Comparison of ENCODE assay signal across 19 cellular contexts in genomic region chr2:175001546-175001945, GRCh38.
"Had no signal": no experiment of that assay in that cellular context is flagged by ENCODE, and none has a peak within 500 bp of the region (broad histone marks: within the 10 kb centered on the region; RNA-seq: fewer than 3 reads in every experiment).

No MANE protein-coding gene starts in this region.

- H3K9me3 ChIP-seq: breast epithelium, gastrocnemius medialis, neutrophil, tibial artery, vagina had no signal

- H3K4me3 ChIP-seq: breast epithelium, gastrocnemius medialis, tibial artery, vagina had no signal

- H3K27me3 ChIP-seq: tibial artery, vagina had no signal

- DNase-seq: activated CD4-positive, CD25-positive, alpha-beta regulatory T cell treated with anti-CD3 and anti-CD28 coated beads, Interleukin-2, amount 50 U/mL, for 72 hours; activated naive CD4-positive, alpha-beta T cell treated with Interleukin-2 at 50 U/mL for 16 hours; activated T-cell treated with anti-CD3 and anti-CD28 coated beads for 4 hours; cerebellar nuclear complex; effector CD8-positive, alpha-beta T cell; gastrocnemius medialis; left colon; naive thymus-derived CD4-positive, alpha-beta T cell; retina; stimulated activated CD4-positive, alpha-beta T cell treated with anti-CD3 and anti-CD28 coated beads, Interleukin-15, amount 100 ng/mL, for 24 hours; stimulated activated CD4-positive, alpha-beta T cell treated with anti-CD3 and anti-CD28 coated beads, Interleukin-4, amount 100 ng/mL, for 1 hour; stimulated activated naive B cell treated with anti-CD40 and anti-IgM and Interleukin-4, amounts not matched to agents 10 μg/mL and 1 μg/mL and 100 μg/mL, for 72 hours; T-helper 9 cell; tibial artery had no signal

- H3K27ac ChIP-seq: breast epithelium, epithelial cell of prostate, gastrocnemius medialis, neutrophil, vagina had no signal

- FAIRE-seq: islet of Langerhans had no signal

- ATAC-seq: gastrocnemius medialis; left colon; naive thymus-derived CD4-positive, alpha-beta T cell; stimulated activated naive B cell treated with anti-CD40 and anti-IgM and Interleukin-4, amounts not matched to agents 10 μg/mL and 1 μg/mL and 100 μg/mL, for 72 hours had no signal

- H3K36me3 ChIP-seq: breast epithelium, gastrocnemius medialis, neutrophil, tibial artery, vagina had no signal

- H3K4me1 ChIP-seq: breast epithelium had no signal
